In the genomic region with DNA sequence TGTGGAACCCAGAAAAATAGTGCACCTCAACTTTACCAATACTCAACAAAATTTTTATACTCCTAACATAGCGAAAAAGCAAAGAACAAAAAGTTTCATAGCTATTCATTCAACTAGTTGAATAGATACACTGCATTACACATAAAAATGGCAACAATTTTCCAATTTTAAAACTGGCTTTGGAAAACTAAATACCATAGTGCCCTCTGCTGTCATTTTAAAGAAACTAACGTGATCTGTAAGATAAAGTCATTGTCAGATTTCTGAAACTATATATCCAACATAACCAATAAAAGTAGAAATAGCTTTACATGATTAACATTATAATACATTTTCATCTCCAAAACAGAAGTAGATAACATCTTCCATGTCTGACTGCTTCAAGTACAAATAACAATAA, we compare ENCODE assay signal across 9 cellular contexts. TPM values are rescaled to one million over a fixed set of nuclear protein-coding genes. Genes with fewer than 3 reads are reported as not detected.
A peak's percentile ranks its signal among the peaks of the same experiment; 100 is the strongest.
DNase-seq lines count a peak whose midpoint lies in the region; ATAC-seq and TF ChIP-seq lines count a peak whose summit lies in the region.
"Had no signal": no experiment of that assay in that cellular context is flagged by ENCODE, and none has a peak within 500 bp of the region (broad histone marks: within the 10 kb centered on the region; RNA-seq: fewer than 3 reads in every experiment).

No MANE protein-coding gene starts in this region.

- CTCF ChIA-PET in AG04449 (lab: Yijun Ruan, JAX), result interaction anchor here (0.6 to 2.3 kb wide), 12 partner anchors 10 to 456 kb away, joined by 3 to 8 read pairs (median 4); a partner anchor contains a TSS

- H3K27ac ChIP-seq in stomach, result no peak overlapping the region

- H3K36me3 ChIP-seq in stomach, result no peaks in the 10 kb centered on the region

- no peaks in the 10 kb centered on the region for H3K9me3 ChIP-seq in stomach

- no peak for ATAC-seq in GM21447 (IDR thresholded peaks at IDR 0.05; ENCODE audit: unreplicated experiment)

- H3K36me3 Mint-ChIP-seq in immature natural killer cell, result peaks cover 0 to 5% (median 3%) of the 10 kb centered on the region in 3 donors

- H3K4me3 ChIP-seq in AG04449 (ENCODE audit: low read depth, low read length) (no peak overlapping the region), fibroblast of the aortic adventitia (ENCODE audit: low read depth, low read length) (no peak overlapping the region), stomach (no peak overlapping the region)

- intact Hi-C loops in stomach (cut with DNase I; ENCODE audit: low total_unique reads), result no loop called here

- TF ChIP-seq EP300 in stomach (IDR thresholded peaks at IDR 0.05), result no peak

- no peak overlapping the region for H3K4me3 Mint-ChIP-seq in immature natural killer cell
- H3K4me3 Mint-ChIP-seq: activated T-cell treated with anti-CD3 and anti-CD28 coated beads, Interleukin-2, amount 50 U/mL, for 24 hours had no signal

- 47 to 55% (median 49%) methylated on average over 2 of the region's 2 CpGs for WGBS in stomach, 5 donors

- H3K27me3 Mint-ChIP-seq in immature natural killer cell (ENCODE audit: low read depth in 3 of 3), result peaks cover 0 to 1% (median 0%) of the 10 kb centered on the region in 3 donors
- H3K27me3 Mint-ChIP-seq: activated T-cell treated with anti-CD3 and anti-CD28 coated beads, Interleukin-2, amount 50 U/mL, for 24 hours had no signal

- no peaks in the 10 kb centered on the region for H3K4me1 ChIP-seq in stomach

- no peaks in the 10 kb centered on the region for H3K4me1 Mint-ChIP-seq in immature natural killer cell

- H3K9me3 Mint-ChIP-seq in immature natural killer cell, result no peaks in the 10 kb centered on the region

- DNase-seq in AG04449 (ENCODE audit: low read depth, low spot score), result no peak
- DNase-seq in HCEC 1CT, result peak; percentile 56
- peak; percentile 11 for DNase-seq in RPMI8226
- DNase-seq in fibroblast of the aortic adventitia (ENCODE audit: low read depth), result peak; percentile 45
- no peak for DNase-seq in NCI-H1048 (lab: John Stamatoyannopoulos, UW)
- no peak for DNase-seq in stomach
- DNase-seq in immature natural killer cell, result no peak
- DNase-seq: activated T-cell treated with anti-CD3 and anti-CD28 coated beads, Interleukin-2, amount 50 U/mL, for 24 hours had no signal

- H3K27me3 ChIP-seq in stomach, result no peaks in the 10 kb centered on the region

- POLR2A ChIA-PET in AG04449 (lab: Yijun Ruan, JAX), result no interaction called here

- no peak for TF ChIP-seq POLR2A in stomach (IDR thresholded peaks at IDR 0.05)

- peak; percentile 0 for TF ChIP-seq CTCF in AG04449 (IDR thresholded peaks at IDR 0.05; ENCODE audit: insufficient read depth, low read length, missing control alignments)
- peak; percentile 22 for TF ChIP-seq CTCF in fibroblast of the aortic adventitia (IDR thresholded peaks at IDR 0.05; ENCODE audit: insufficient read depth, low read length)
- no peak for TF ChIP-seq CTCF in stomach (IDR thresholded peaks at IDR 0.05)

- no peak overlapping the region for H3K27ac Mint-ChIP-seq in immature natural killer cell
- H3K27ac Mint-ChIP-seq: activated T-cell treated with anti-CD3 and anti-CD28 coated beads, Interleukin-2, amount 50 U/mL, for 24 hours had no signal

RNA-seq across cellular contexts. Expression of a gene that starts 31.6 kb away (rescaled TPM):
- total RNA-seq in fibroblast of the aortic adventitia (ENCODE audit: low replicate concordance), result 7.7 and 9.0 TPM in 2 replicates
- 10 to 100 TPM in 3 of 5 donors, 1 to 10 TPM in 2; 4.7 to 62.6 (median 18.0) TPM for total RNA-seq in stomach
- 1 to 10 TPM in 2 of 3 donors, under 1 TPM in 1; 0.65 to 1.7 (median 1.7) TPM for polyA plus RNA-seq in stomach
- polyA plus RNA-seq in immature natural killer cell, result 1 to 10 TPM; 2.0 to 4.2 (median 2.9) TPM

Comparison
In these comparisons a context has a peak if more than half of its experiments do, and no peak if none do; other contexts are left out.
1. DNase-seq: peak in HCEC 1CT (single experiment), RPMI8226 (single experiment) and fibroblast of the aortic adventitia (single experiment); none in AG04449 (single experiment), NCI-H1048 (single experiment), stomach (single experiment) and immature natural killer cell (0 of 3).
2. CTCF ChIP-seq: peak in AG04449 (single experiment) and fibroblast of the aortic adventitia (single experiment); none in stomach (0 of 7).